Comparison of ENCODE assay signal across 26 cellular contexts in genomic region chr11:62482753-62483152, GRCh38.
"Had no signal": no experiment of that assay in that cellular context is flagged by ENCODE, and none has a peak within 500 bp of the region (broad histone marks: within the 10 kb centered on the region; RNA-seq: fewer than 3 reads in every experiment).

No MANE protein-coding gene starts in this region.

- H3K4me3 Mint-ChIP-seq: dendritic cell treated with granulocyte-macrophage colony-stimulating factor and Interleukin-4, amounts not matched to agents 40 ng/mL and 50 ng/mL, for 4 days; naive thymus-derived CD4-positive, alpha-beta T cell; nephron progenitor cell; stimulated activated memory B cell treated with anti-CD40 and anti-IgM and Interleukin-4, amounts not matched to agents 10 μg/mL and 1 μg/mL and 100 μg/mL, for 72 hours had no signal

- H3K9me3 Mint-ChIP-seq: dendritic cell treated with granulocyte-macrophage colony-stimulating factor and Interleukin-4, amounts not matched to agents 40 ng/mL and 50 ng/mL, for 4 days; stimulated activated memory B cell treated with anti-CD40 and anti-IgM and Interleukin-4, amounts not matched to agents 10 μg/mL and 1 μg/mL and 100 μg/mL, for 72 hours had no signal

- H3K36me3 ChIP-seq: esophagus muscularis mucosa, neutrophil, prostate gland, spleen, tibial artery, upper lobe of left lung had no signal

- H3K4me2 ChIP-seq: hepatocyte had no signal

- H3K27me3 Mint-ChIP-seq: naive thymus-derived CD4-positive, alpha-beta T cell; stimulated activated memory B cell treated with anti-CD40 and anti-IgM and Interleukin-4, amounts not matched to agents 10 μg/mL and 1 μg/mL and 100 μg/mL, for 72 hours had no signal

- H3K27ac ChIP-seq: esophagus muscularis mucosa, hepatocyte, neutrophil, parathyroid adenoma, prostate gland, skin epidermis, spleen, testis, tibial artery, upper lobe of left lung had no signal

- H3K4me1 ChIP-seq: parathyroid adenoma, prostate gland, spleen, testis had no signal

- H2AFZ ChIP-seq: hepatocyte, parathyroid adenoma had no signal

- ATAC-seq: left lobe of liver; naive thymus-derived CD4-positive, alpha-beta T cell; right cardiac atrium; stimulated activated memory B cell treated with anti-CD40 and anti-IgM and Interleukin-4, amounts not matched to agents 10 μg/mL and 1 μg/mL and 100 μg/mL, for 72 hours; stimulated activated naive CD8-positive, alpha-beta T cell treated with anti-CD3 and anti-CD28 coated beads, Interleukin-15, Interleukin-2, amounts not matched to agents 100 U/mL and 50 U/mL, for 24 hours had no signal

- H3K79me2 ChIP-seq: hepatocyte, parathyroid adenoma had no signal

- H3K9me3 ChIP-seq: esophagus muscularis mucosa, neutrophil, prostate gland, spleen, testis, tibial artery, upper lobe of left lung had no signal

- H3K4me3 ChIP-seq: esophagus muscularis mucosa, hepatocyte, prostate gland, skin epidermis, spleen, testis, tibial artery, upper lobe of left lung had no signal

- H3K27me3 ChIP-seq: esophagus muscularis mucosa, hepatocyte, spleen, testis, tibial artery, upper lobe of left lung had no signal

- DNase-seq: central memory CD4-positive, alpha-beta T cell; effector memory CD4-positive, alpha-beta T cell; foreskin melanocyte; head of caudate nucleus; kidney; mesenchymal stem cell; midbrain; naive thymus-derived CD4-positive, alpha-beta T cell; nephron progenitor cell; right cardiac atrium; spleen; stimulated activated CD4-positive, alpha-beta T cell treated with anti-CD3 and anti-CD28 coated beads, Interleukin-4, amount 100 ng/mL, for 4 hours; stimulated activated naive CD8-positive, alpha-beta T cell treated with anti-CD3 and anti-CD28 coated beads, Interleukin-15, Interleukin-2, amounts not matched to agents 100 U/mL and 50 U/mL, for 24 hours; substantia nigra; testis; tibial artery had no signal

- H3K27ac Mint-ChIP-seq: dendritic cell treated with granulocyte-macrophage colony-stimulating factor and Interleukin-4, amounts not matched to agents 40 ng/mL and 50 ng/mL, for 4 days; nephron progenitor cell; stimulated activated memory B cell treated with anti-CD40 and anti-IgM and Interleukin-4, amounts not matched to agents 10 μg/mL and 1 μg/mL and 100 μg/mL, for 72 hours had no signal

- H3K36me3 Mint-ChIP-seq: naive thymus-derived CD4-positive, alpha-beta T cell; stimulated activated memory B cell treated with anti-CD40 and anti-IgM and Interleukin-4, amounts not matched to agents 10 μg/mL and 1 μg/mL and 100 μg/mL, for 72 hours had no signal

- H3K9ac ChIP-seq: parathyroid adenoma had no signal
